ENCODE assay signal across 12 cellular contexts in the genomic region with DNA sequence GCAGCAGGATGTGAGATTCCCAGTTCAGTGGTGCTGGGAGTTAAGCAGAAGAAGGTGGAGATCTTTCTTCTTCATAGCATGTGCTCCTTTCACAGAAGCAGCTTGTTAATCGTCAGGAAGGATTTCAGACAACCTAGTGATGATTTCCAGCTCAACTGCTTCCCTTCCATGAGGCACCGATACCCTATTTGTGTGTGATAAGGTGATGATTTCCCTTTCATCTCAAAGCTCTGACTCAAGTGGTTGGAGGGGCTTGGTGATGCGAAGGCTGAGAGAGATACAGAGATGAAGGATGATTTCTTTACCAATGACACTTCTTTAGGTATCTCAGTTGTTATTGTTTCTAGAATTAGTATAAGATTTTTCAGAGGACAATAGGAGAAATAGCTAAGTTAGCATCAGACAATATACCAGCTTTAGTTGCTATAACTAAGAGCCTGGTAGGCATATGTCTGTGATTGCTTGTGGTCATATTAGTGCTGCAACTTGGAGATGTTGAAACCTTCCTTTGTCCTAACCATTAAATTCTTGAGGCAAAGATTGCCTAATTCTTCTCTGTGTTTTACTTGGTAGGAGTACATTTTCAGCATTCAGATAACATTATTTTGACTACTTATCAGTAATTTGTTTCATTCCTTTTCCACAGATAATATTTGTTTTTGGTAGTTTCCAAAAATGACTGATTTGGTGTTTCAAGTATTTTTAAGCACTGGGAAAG.
A peak's percentile ranks its signal among the peaks of the same experiment; 100 is the strongest.
DNase-seq lines count a peak whose midpoint lies in the region; ATAC-seq and TF ChIP-seq lines count a peak whose summit lies in the region.
"Had no signal": no experiment of that assay in that cellular context is flagged by ENCODE, and none has a peak within 500 bp of the region (broad histone marks: within the 10 kb centered on the region; RNA-seq: fewer than 3 reads in every experiment).

No MANE protein-coding gene starts in this region.

- H3K4me1 ChIP-seq in RWPE2 (ENCODE audit: insufficient read depth, poor library complexity, severe bottlenecking): no peaks in the 10 kb centered on the region
- H3K4me1 ChIP-seq in Peyer's patch: no peaks in the 10 kb centered on the region

- H3K27ac ChIP-seq in RWPE2 (ENCODE audit: poor library complexity, severe bottlenecking) (no peak overlapping the region), Peyer's patch (no peak overlapping the region)

- DNase-seq in H4 (ENCODE audit: low spot score) (peak; percentile 29), RWPE2 (ENCODE audit: low spot score) (no peak), fibroblast of mammary gland (ENCODE audit: low read depth) (peak; percentile 85), skeletal muscle cell (ENCODE audit: low read depth) (peak; percentile 64), posterior vena cava (ENCODE audit: low spot score) (no peak), Peyer's patch (no peak)
- DNase-seq: activated naive CD4-positive, alpha-beta T cell treated with anti-CD3 and anti-CD28 coated beads, Interleukin-2, amount 10 ng/mL, durations not matched to agents 7 days and 5 days; DMS 273 treated with DMSO at 0.1 percent for 48 hours; mucosa of descending colon; NCI-H2081 had no signal

- ATAC-seq in RWPE2 (ENCODE audit: low read depth) (0 out of 3 replicates have a peak, but pooled peaks have one; percentile 35), GM18861 (IDR thresholded peaks at IDR 0.05; ENCODE audit: unreplicated experiment) (no peak)
- ATAC-seq: GM12878, mucosa of descending colon had no signal

- H3K36me3 ChIP-seq in RWPE2 (ENCODE audit: low read depth) (no peaks in the 10 kb centered on the region), Peyer's patch (no peaks in the 10 kb centered on the region)

- H3K4me3 ChIP-seq in RWPE2 (ENCODE audit: severe bottlenecking): no peak overlapping the region
- H3K4me3 ChIP-seq in fibroblast of mammary gland (ENCODE audit: control insufficient read depth, low read depth, low read length): no peak overlapping the region
- no peak overlapping the region for H3K4me3 ChIP-seq in skeletal muscle cell (ENCODE audit: low read depth, low read length)
- no peak overlapping the region for H3K4me3 ChIP-seq in Peyer's patch
- H3K4me3 ChIP-seq: GM12878, mucosa of descending colon had no signal

- H3K27me3 ChIP-seq in RWPE2 (ENCODE audit: insufficient read depth, poor library complexity, severe bottlenecking): no peaks in the 10 kb centered on the region
- H3K27me3 ChIP-seq in Peyer's patch: no peaks in the 10 kb centered on the region

- intact Hi-C loops in posterior vena cava (cut with DNase I): no loop called here

- H3K9me3 ChIP-seq in RWPE2 (ENCODE audit: severe bottlenecking) (no peaks in the 10 kb centered on the region), Peyer's patch (no peaks in the 10 kb centered on the region)
- H3K9me3 ChIP-seq: mucosa of descending colon had no signal

- TF ChIP-seq CTCF in RWPE2 (IDR thresholded peaks at IDR 0.05; ENCODE audit: poor library complexity, severe bottlenecking) (no peak), fibroblast of mammary gland (conservative IDR thresholded peaks at IDR 0.05; ENCODE audit: control insufficient read depth, insufficient read depth, low read depth, low read length) (no peak), Peyer's patch (IDR thresholded peaks at IDR 0.05) (no peak)

- no peak for TF ChIP-seq POLR2A in Peyer's patch (IDR thresholded peaks at IDR 0.05)

Comparison
In these comparisons a context has a peak if more than half of its experiments do, and no peak if none do; other contexts are left out.
1. DNase-seq: peak in H4 (single experiment), fibroblast of mammary gland (single experiment) and skeletal muscle cell (single experiment); none in RWPE2 (single experiment), posterior vena cava (single experiment) and Peyer's patch (0 of 3).